Comparison of ENCODE assay signal across 21 cellular contexts in the genomic region with DNA sequence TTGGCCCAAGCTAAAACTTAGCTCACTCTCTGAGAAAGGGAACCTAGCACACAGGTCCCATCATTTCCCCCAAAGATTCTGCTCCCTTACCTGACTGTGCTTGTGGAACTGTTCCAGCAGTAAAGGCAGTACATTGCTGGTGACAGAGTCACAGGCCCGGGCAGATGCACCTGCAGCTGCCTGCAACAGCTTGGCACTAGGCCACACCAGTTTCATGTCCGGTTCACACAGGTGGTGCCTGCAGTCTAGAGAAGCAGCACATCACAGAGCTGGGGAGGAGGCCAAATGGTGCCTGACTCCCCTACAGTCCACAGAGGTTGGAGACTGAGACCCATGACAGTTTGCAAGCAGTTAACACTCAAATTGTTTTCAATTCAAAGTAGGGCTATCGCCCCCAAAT. TPM values are rescaled to one million over a fixed set of nuclear protein-coding genes. Genes with fewer than 3 reads are reported as not detected.
DNase-seq lines count a peak whose midpoint lies in the region; ATAC-seq and TF ChIP-seq lines count a peak whose summit lies in the region.
"Had no signal": no experiment of that assay in that cellular context is flagged by ENCODE, and none has a peak within 500 bp of the region (broad histone marks: within the 10 kb centered on the region; RNA-seq: fewer than 3 reads in every experiment).

No MANE protein-coding gene starts in this region.

- peaks cover 0 to 74% (median 35%) of the 10 kb centered on the region in 4 donors for H3K36me3 ChIP-seq in transverse colon

- WGBS in transverse colon (ENCODE audit: low coverage in 1 of 2), 2 donors, result 59% methylated on average over 3 of the region's 3 CpGs; no CpG with 5 or more reads in 1 of the 2 donors

- peak overlapping the region; percentile 32 for H3K27ac ChIP-seq in cingulate gyrus (ENCODE audit: low read depth, low read length)
- no peak overlapping the region for H3K27ac ChIP-seq in transverse colon
- H3K27ac ChIP-seq: colonic mucosa, right lobe of liver, thyroid gland had no signal

- in situ Hi-C loops in transverse colon (cut with MboI; ENCODE audit: low pct_ligation_motif_present in 1 of 4, low pct_unique_long_range_greater_than_20kb in 1 of 4, low sequenced_read_pairs in 3 of 4), result loop anchor here in 2 of 4 donors (10.0 kb wide), 1 partner anchor 87 kb away; no protein-coding TSS in a partner anchor

- no peak for TF ChIP-seq CTCF in transverse colon (IDR thresholded peaks at IDR 0.05)

- no peaks in the 10 kb centered on the region for H3K4me1 Mint-ChIP-seq in activated T-cell treated with anti-CD3 and anti-CD28 coated beads, Interleukin-2, amount 50 U/mL, for 24 hours (ENCODE audit: low read depth)

- intact Hi-C loops in transverse colon (cut with DNase I; ENCODE audit: low total_unique reads), result no loop called here

- H3K27me3 Mint-ChIP-seq in activated T-cell treated with anti-CD3 and anti-CD28 coated beads, Interleukin-2, amount 50 U/mL, for 24 hours, result no peaks in the 10 kb centered on the region
- H3K27me3 Mint-ChIP-seq: CD4-positive, CD25-positive, alpha-beta regulatory T cell had no signal

- no peaks in the 10 kb centered on the region for H3K9me3 Mint-ChIP-seq in activated T-cell treated with anti-CD3 and anti-CD28 coated beads, Interleukin-2, amount 50 U/mL, for 24 hours
- H3K9me3 Mint-ChIP-seq: activated T-helper 2 cell treated with anti-CD3 and anti-CD28 coated beads, Interferon-gamma antibody, Interleukin-2, Interleukin-4, amounts not matched to agents 10 μg/mL and 5 μg/mL and 100 μg/mL, durations not matched to agents 14 hours and 24 hours and 36 hours; CD4-positive, CD25-positive, alpha-beta regulatory T cell had no signal

- DNase-seq in activated T-cell treated with anti-CD3 and anti-CD28 coated beads, Interleukin-2, amount 50 U/mL, for 24 hours, result no peak
- DNase-seq in activated T-cell treated with anti-CD3 and anti-CD28 coated beads, Interleukin-2, amount 50 U/mL, for 48 hours, result no peak
- DNase-seq in NCI-H1105 (lab: John Stamatoyannopoulos, UW) (peak; percentile 55), transverse colon (peak; percentile 71), AG08395 (ENCODE audit: low spot score) (no peak), HT-29 (ENCODE audit: low spot score) (no peak)
- DNase-seq: colonic mucosa; erythroblast; glutamatergic neuron; immature natural killer cell; NCI-H1048; NCI-H524 treated with DMSO at 0.1 percent for 48 hours; occipital lobe; stimulated activated CD4-positive, alpha-beta T cell treated with anti-CD3 and anti-CD28 coated beads, Interleukin-2, amount 100 ng/mL, for 24 hours; thyroid gland had no signal

- H3K4me3 Mint-ChIP-seq in activated T-cell treated with anti-CD3 and anti-CD28 coated beads, Interleukin-2, amount 50 U/mL, for 24 hours, result no peak overlapping the region
- H3K4me3 Mint-ChIP-seq: CD4-positive, CD25-positive, alpha-beta regulatory T cell; immature natural killer cell had no signal

- no peak for TF ChIP-seq POLR2A in transverse colon (IDR thresholded peaks at IDR 0.05)

- ATAC-seq in HG02981 (IDR thresholded peaks at IDR 0.05; ENCODE audit: unreplicated experiment), result no peak
- ATAC-seq: Panc1, right lobe of liver had no signal

- peaks cover 94% of the 10 kb centered on the region for H3K36me3 Mint-ChIP-seq in activated T-cell treated with anti-CD3 and anti-CD28 coated beads, Interleukin-2, amount 50 U/mL, for 24 hours (ENCODE audit: low read depth)

- H3K4me3 ChIP-seq in transverse colon, result no peak overlapping the region
- H3K4me3 ChIP-seq: colonic mucosa, right lobe of liver, thyroid gland had no signal

- no peaks in the 10 kb centered on the region for H3K9me3 ChIP-seq in transverse colon
- H3K9me3 ChIP-seq: colonic mucosa, right lobe of liver, thyroid gland had no signal

- peaks cover 0 to 7% (median 0%) of the 10 kb centered on the region in 4 donors for H3K4me1 ChIP-seq in transverse colon
- H3K4me1 ChIP-seq: colonic mucosa, thyroid gland had no signal

- no peaks in the 10 kb centered on the region for H3K27me3 ChIP-seq in transverse colon
- H3K27me3 ChIP-seq: colonic mucosa, right lobe of liver, thyroid gland had no signal

- peak overlapping the region; percentile 68 for H3K27ac Mint-ChIP-seq in activated T-cell treated with anti-CD3 and anti-CD28 coated beads, Interleukin-2, amount 50 U/mL, for 24 hours
- H3K27ac Mint-ChIP-seq: activated T-helper 2 cell treated with anti-CD3 and anti-CD28 coated beads, Interferon-gamma antibody, Interleukin-2, Interleukin-4, amounts not matched to agents 10 μg/mL and 5 μg/mL and 100 μg/mL, durations not matched to agents 14 hours and 24 hours and 36 hours had no signal

- no peak for TF ChIP-seq EP300 in transverse colon (IDR thresholded peaks at IDR 0.05; ENCODE audit: low read depth)

RNA-seq across cellular contexts. Expression of a gene that starts 22.2 kb away (rescaled TPM):
- total RNA-seq in transverse colon, result 10 to 100 TPM; 10.8 to 36.2 (median 32.7) TPM
- 43.8 and 48.4 TPM in 2 replicates for total RNA-seq in HT-29 (2014; rRNA removed; shearing (Covaris generic))

RNA-seq across cellular contexts. Expression of a gene that starts 22.4 kb away (rescaled TPM):
- total RNA-seq in transverse colon, result 100 to 1,000 TPM in 1 of 4 donors, 10 to 100 TPM in 2, 1 to 10 TPM in 1; 2.6 to 315 (median 26.1) TPM
- total RNA-seq in HT-29 (2014; rRNA removed; shearing (Covaris generic)), result 35.6 and 44.3 TPM in 2 replicates

RNA-seq across cellular contexts. Expression of a gene that starts 30.1 kb away (rescaled TPM):
- 100 to 1,000 TPM in 3 of 4 donors, 10 to 100 TPM in 1; 62.8 to 116 (median 106) TPM for total RNA-seq in transverse colon
- total RNA-seq in HT-29 (2014; rRNA removed; shearing (Covaris generic)), result 78.7 and 103 TPM in 2 replicates

RNA-seq across cellular contexts. Expression of a gene that starts 30.6 kb away (rescaled TPM):
- 1 to 10 TPM in 3 of 4 donors, under 1 TPM in 1; 0.40 to 4.1 (median 3.2) TPM for total RNA-seq in transverse colon
- total RNA-seq in HT-29 (2014; rRNA removed; shearing (Covaris generic)), result 21.2 and 23.5 TPM in 2 replicates

RNA-seq across cellular contexts. Expression of a gene that starts 42.2 kb away (rescaled TPM):
- total RNA-seq in transverse colon, result 100 to 1,000 TPM in 3 of 4 donors, 10 to 100 TPM in 1; 94.5 to 216 (median 124) TPM
- 362 and 400 TPM in 2 replicates for total RNA-seq in HT-29 (2014; rRNA removed; shearing (Covaris generic))

Comparison
In these comparisons a context has a peak if more than half of its experiments do, and no peak if none do; other contexts are left out.
1. DNase-seq: peak in NCI-H1105 (single experiment) and transverse colon (single experiment); none in activated T-cell treated with anti-CD3 and anti-CD28 coated beads, Interleukin-2, amount 50 U/mL, for 24 hours (single experiment), activated T-cell treated with anti-CD3 and anti-CD28 coated beads, Interleukin-2, amount 50 U/mL, for 48 hours (0 of 2), AG08395 (single experiment) and HT-29 (single experiment).